Comparison of ENCODE assay signal across 21 cellular contexts in genomic region chr4:21830272-21830671, GRCh38.
DNase-seq lines count a peak whose midpoint lies in the region; FAIRE-seq and TF ChIP-seq lines count a peak whose summit lies in the region.
"Had no signal": no experiment of that assay in that cellular context is flagged by ENCODE, and none has a peak within 500 bp of the region (broad histone marks: within the 10 kb centered on the region; RNA-seq: fewer than 3 reads in every experiment).

No MANE protein-coding gene starts in this region.

- H3K36me3 ChIP-seq in thyroid gland = no peaks in the 10 kb centered on the region
- H3K36me3 ChIP-seq: BLaER1 treated with 17β-estradiol and CSF1 and Interleukin-3, amounts not matched to agents 10 nM and 100 nM had no signal

- TF ChIP-seq POLR2A in H54 (IDR thresholded peaks at IDR 0.05; ENCODE audit: low read depth, low read length) (no peak), thyroid gland (IDR thresholded peaks at IDR 0.05) (no peak)

- no peaks in the 10 kb centered on the region for H3K9me3 ChIP-seq in thyroid gland
- H3K9me3 ChIP-seq: BLaER1 treated with 17β-estradiol and CSF1 and Interleukin-3, amounts not matched to agents 10 nM and 100 nM had no signal

- H3K27me3 ChIP-seq in thyroid gland = no peaks in the 10 kb centered on the region
- H3K27me3 ChIP-seq: BLaER1 treated with 17β-estradiol and CSF1 and Interleukin-3, amounts not matched to agents 10 nM and 100 nM had no signal

- 75 to 82% methylated on average over 5 of the region's 5 CpGs for WGBS in thyroid gland, 2 donors

- DNase-seq in H54 (ENCODE audit: insufficient read length, low spot score) (no peak), RPMI7951 (ENCODE audit: low read depth) (peak; percentile 7), dermis blood vessel endothelial cell (peak; percentile 77), myocyte (ENCODE audit: low read depth) (peak; percentile 15), thyroid gland (no peak), SK-N-DZ (ENCODE audit: low spot score) (no peak), NCI-H748 treated with DMSO at 0.1 percent for 48 hours (lab: John Stamatoyannopoulos, UW) (no peak), NCI-H2029 treated with DMSO at 0.1 percent for 48 hours (lab: John Stamatoyannopoulos, UW) (no peak)
- DNase-seq: CD8-positive, alpha-beta T cell; DND-41; GDM1; H9; KG1; NCI-H1092; NCI-H1436 treated with DMSO at 0.1 percent for 48 hours; NCI-H2029; NCI-H2171; NCI-H446; NCI-H526 treated with DMSO at 0.1 percent for 48 hours; SHP77 had no signal

- H3K27ac ChIP-seq in thyroid gland = no peak overlapping the region
- H3K27ac ChIP-seq: BLaER1 treated with 17β-estradiol and CSF1 and Interleukin-3, amounts not matched to agents 10 nM and 100 nM had no signal

- FAIRE-seq in H54 (lab: Jason Lieb, UNC) = peak; percentile 30

- H3K4me1 ChIP-seq in thyroid gland = no peaks in the 10 kb centered on the region
- H3K4me1 ChIP-seq: BLaER1 treated with 17β-estradiol and CSF1 and Interleukin-3, amounts not matched to agents 10 nM and 100 nM had no signal

- no peak overlapping the region for H3K4me3 ChIP-seq in thyroid gland (replicated peaks in 1 of 3)
- H3K4me3 ChIP-seq: BLaER1 treated with 17β-estradiol and CSF1 and Interleukin-3, amounts not matched to agents 10 nM and 100 nM had no signal

- no peak for TF ChIP-seq CTCF in thyroid gland (IDR thresholded peaks at IDR 0.05)

- intact Hi-C loops in thyroid gland (cut with DNase I) = no loop called here

Comparison
In these comparisons a context has a peak if more than half of its experiments do, and no peak if none do; other contexts are left out.
1. DNase-seq: peak in RPMI7951 (single experiment), dermis blood vessel endothelial cell (single experiment) and myocyte (single experiment); none in H54 (single experiment), thyroid gland (0 of 2), SK-N-DZ (single experiment), NCI-H748 treated with DMSO at 0.1 percent for 48 hours (single experiment) and NCI-H2029 treated with DMSO at 0.1 percent for 48 hours (single experiment).